Comparison of ENCODE assay signal across 13 cellular contexts in genomic region chr2:10575566-10576300, GRCh38.
A peak's percentile ranks its signal among the peaks of the same experiment; 100 is the strongest.
DNase-seq lines count a peak whose midpoint lies in the region; FAIRE-seq and TF ChIP-seq lines count a peak whose summit lies in the region.
"Had no signal": no experiment of that assay in that cellular context is flagged by ENCODE, and none has a peak within 500 bp of the region (broad histone marks: within the 10 kb centered on the region; RNA-seq: fewer than 3 reads in every experiment).

No MANE protein-coding gene starts in this region.

- TF ChIP-seq EP300 in esophagus muscularis mucosa (IDR thresholded peaks at IDR 0.05): no peak

- H3K27ac ChIP-seq in esophagus muscularis mucosa (replicated peaks in 1 of 4): no peak overlapping the region

- intact Hi-C loops in esophagus muscularis mucosa (cut with DNase I): no loop called here

- no peak for TF ChIP-seq POLR2A in esophagus muscularis mucosa (IDR thresholded peaks at IDR 0.05; ENCODE audit: low read depth)

- TF ChIP-seq CTCF in astrocyte of the spinal cord (IDR thresholded peaks at IDR 0.05; ENCODE audit: low read depth, low read length) (no peak), kidney epithelial cell (IDR thresholded peaks at IDR 0.05; ENCODE audit: insufficient read depth, low read length, poor library complexity, severe bottlenecking) (no peak), esophagus muscularis mucosa (IDR thresholded peaks at IDR 0.05) (no peak)

- no peaks in the 10 kb centered on the region for H3K27me3 ChIP-seq in kidney epithelial cell (ENCODE audit: control insufficient read depth, insufficient read depth, low read length)
- no peaks in the 10 kb centered on the region for H3K27me3 ChIP-seq in esophagus muscularis mucosa
- no peaks in the 10 kb centered on the region for H3K27me3 ChIP-seq in H7 (ENCODE audit: control insufficient read depth, insufficient read depth, low read length)

- H3K9me3 ChIP-seq in esophagus muscularis mucosa: no peaks in the 10 kb centered on the region

- WGBS in esophagus muscularis mucosa: 67% methylated on average over 6 of the region's 6 CpGs

- no peaks in the 10 kb centered on the region for H3K4me1 ChIP-seq in esophagus muscularis mucosa

- peaks cover 2% of the 10 kb centered on the region for H3K36me3 ChIP-seq in kidney epithelial cell (ENCODE audit: control insufficient read depth, insufficient read depth, low read length)
- peaks cover 5 to 76% (median 61%) of the 10 kb centered on the region in 4 donors for H3K36me3 ChIP-seq in esophagus muscularis mucosa
- H3K36me3 ChIP-seq in H7 (replicated peaks; ENCODE audit: control insufficient read depth, insufficient read depth, low read length): peaks cover 7% of the 10 kb centered on the region

- no peak for FAIRE-seq in HTR-8/SVneo (lab: Jason Lieb, UNC)

- in situ Hi-C loops in astrocyte of the spinal cord (cut with HindIII; ENCODE audit: low sequenced_read_pairs): no loop called here

- DNase-seq in AG08396 (ENCODE audit: low spot score) (peak; percentile 71), HTR-8/SVneo (ENCODE audit: insufficient read length, low spot score) (peak; percentile 59), astrocyte of the spinal cord (ENCODE audit: low read depth, low spot score) (peak; percentile 60), kidney epithelial cell (ENCODE audit: low read depth) (peak; percentile 87), esophagus muscularis mucosa (ENCODE audit: extremely low spot score) (no peak), H7 (no peak), islet precursor cell (no peak)
- no peak for DNase-seq in stimulated activated CD4-positive, alpha-beta T cell treated with anti-CD3 and anti-CD28 coated beads, Interleukin-12 subunit alpha, Interleukin-12 subunit beta, amount 100 ng/mL, for 4 hours
- DNase-seq: activated CD4-positive, alpha-beta T cell treated with anti-CD3 and anti-CD28 coated beads, Interleukin-2, amount 50 U/mL, for 4 hours; CD4-positive, CD25-positive, alpha-beta regulatory T cell; cortex of kidney; hypothalamus; NCI-H510A had no signal

- H3K4me3 ChIP-seq in astrocyte of the spinal cord (ENCODE audit: low read depth, low read length) (no peak overlapping the region), kidney epithelial cell (ENCODE audit: low read depth, low read length) (no peak overlapping the region), esophagus muscularis mucosa (no peak overlapping the region), H7 (ENCODE audit: insufficient read depth, low read depth, low read length) (no peak overlapping the region)

Comparison
In these comparisons a context has a peak if more than half of its experiments do, and no peak if none do; other contexts are left out.
1. DNase-seq: peak in AG08396 (single experiment), HTR-8/SVneo (single experiment), astrocyte of the spinal cord (single experiment) and kidney epithelial cell (single experiment); none in esophagus muscularis mucosa (single experiment), H7 (single experiment), islet precursor cell (single experiment) and stimulated activated CD4-positive, alpha-beta T cell treated with anti-CD3 and anti-CD28 coated beads, Interleukin-12 subunit alpha, Interleukin-12 subunit beta, amount 100 ng/mL, for 4 hours (single experiment).